Comparison of ENCODE assay signal across 1 cellular context in genomic region chr12:56258068-56258819, GRCh38.
TF ChIP-seq lines count a peak whose summit lies in the region.

Gene ANKRD52 (minus strand): TSS chr12:56258384. CDS start chr12:56258269, 115 bp downstream.

TF ChIP-seq in HepG2, 621 proteins besides CTCF, POLR2A, EP300 and RAD21 (continued from another document and continues in another):
- peak; percentile 34 for TF ChIP-seq SALL1 (CRISPR knock-in tag; IDR thresholded peaks at IDR 0.05)
- TF ChIP-seq CENPT (CRISPR knock-in tag; IDR thresholded peaks at IDR 0.05; ENCODE audit: low read depth), result 0 out of 2 replicates have a peak, but pooled peaks have one; percentile 32
- no peak for TF ChIP-seq ZNF503 (CRISPR knock-in tag; IDR thresholded peaks at IDR 0.05)
- TF ChIP-seq PAWR (CRISPR knock-in tag; IDR thresholded peaks at IDR 0.05; ENCODE audit: borderline replicate concordance), result no peak
- TF ChIP-seq ZFP36 (IDR thresholded peaks at IDR 0.05; ENCODE audit: borderline replicate concordance, low read depth, low read length, partially characterized antibody), result no peak
- TF ChIP-seq GATAD1 (CRISPR knock-in tag; IDR thresholded peaks at IDR 0.05), result 0 out of 2 replicates have a peak, but pooled peaks have one; percentile 14
- peak; percentile 64 for TF ChIP-seq ZNF883 (CRISPR knock-in tag; IDR thresholded peaks at IDR 0.05; ENCODE audit: not compliant biosample characterization)
- no peak for TF ChIP-seq ZNF749 (CRISPR knock-in tag; IDR thresholded peaks at IDR 0.05; ENCODE audit: borderline replicate concordance)
- peak; percentile 63; the same call in 1 of the 2 replicates for TF ChIP-seq GABPB1 (CRISPR knock-in tag; IDR thresholded peaks at IDR 0.05)
- TF ChIP-seq ZNF598 (CRISPR knock-in tag; IDR thresholded peaks at IDR 0.05; ENCODE audit: borderline replicate concordance), result no peak
- peak; percentile 78; the same call in 1 of the 2 replicates for TF ChIP-seq SP4 (CRISPR knock-in tag; IDR thresholded peaks at IDR 0.05)
- TF ChIP-seq ZBTB14 (CRISPR knock-in tag; IDR thresholded peaks at IDR 0.05), result peak; percentile 48; the same call in 1 of the 2 replicates
- no peak for TF ChIP-seq SNRNP70 (IDR thresholded peaks at IDR 0.05; ENCODE audit: low read depth, low read length)
- TF ChIP-seq IKZF4 (CRISPR knock-in tag; IDR thresholded peaks at IDR 0.05; ENCODE audit: borderline replicate concordance, low read depth, not compliant biosample characterization), result no peak
- 0 out of 2 replicates have a peak, but pooled peaks have one; percentile 31 for TF ChIP-seq ZNF841 (CRISPR knock-in tag; IDR thresholded peaks at IDR 0.05; ENCODE audit: borderline replicate concordance)
- peak; percentile 44; the same call in 1 of the 2 replicates for TF ChIP-seq PHF20 (CRISPR knock-in tag; IDR thresholded peaks at IDR 0.05)
- TF ChIP-seq ZNF776 (CRISPR knock-in tag; IDR thresholded peaks at IDR 0.05), result peak; percentile 77; the same call in 1 of the 2 replicates
- TF ChIP-seq ZSCAN31 (CRISPR knock-in tag; IDR thresholded peaks at IDR 0.05; ENCODE audit: low read depth), result peak; percentile 50; the same call in 1 of the 2 replicates
- peak; percentile 59; the same call in 1 of the 2 replicates for TF ChIP-seq ZNF235 (CRISPR knock-in tag; IDR thresholded peaks at IDR 0.05; ENCODE audit: borderline replicate concordance)
- peak; percentile 58; the same call in 1 of the 2 replicates for TF ChIP-seq HDAC1 (CRISPR knock-in tag; IDR thresholded peaks at IDR 0.05)
- TF ChIP-seq HOXA3 (CRISPR knock-in tag; IDR thresholded peaks at IDR 0.05), result peak; percentile 57; the same call in 1 of the 2 replicates
- TF ChIP-seq TFDP2 (CRISPR knock-in tag; IDR thresholded peaks at IDR 0.05), result 0 out of 2 replicates have a peak, but pooled peaks have one; percentile 13
- no peak for TF ChIP-seq TOPORS (CRISPR knock-in tag; IDR thresholded peaks at IDR 0.05)
- TF ChIP-seq ZBTB2 (CRISPR knock-in tag; IDR thresholded peaks at IDR 0.05; ENCODE audit: low read depth), result peak; percentile 81
- TF ChIP-seq ZNF441 (CRISPR knock-in tag; IDR thresholded peaks at IDR 0.05; ENCODE audit: borderline replicate concordance), result peak; percentile 75
- peak; percentile 71 for TF ChIP-seq SKI (IDR thresholded peaks at IDR 0.05; ENCODE audit: partially characterized antibody)
- TF ChIP-seq RAD51 (IDR thresholded peaks at IDR 0.05; ENCODE audit: borderline replicate concordance), result no peak
- peak; percentile 49 for TF ChIP-seq MYPOP (CRISPR knock-in tag; IDR thresholded peaks at IDR 0.05)
- no peak for TF ChIP-seq TOE1 (CRISPR knock-in tag; IDR thresholded peaks at IDR 0.05)
- TF ChIP-seq SRY (CRISPR knock-in tag; IDR thresholded peaks at IDR 0.05), result peak; percentile 88; the same call in 1 of the 2 replicates
- TF ChIP-seq ISX (CRISPR knock-in tag; conservative IDR thresholded peaks at IDR 0.05), result 0 out of 2 replicates have a peak, but pooled peaks have one; percentile 32
- TF ChIP-seq ZNF557 (CRISPR knock-in tag; IDR thresholded peaks at IDR 0.05), result no peak
- TF ChIP-seq ZNF777 (CRISPR knock-in tag; IDR thresholded peaks at IDR 0.05), result peak; percentile 15; the same call in 1 of the 2 replicates
- peak; percentile 67 for TF ChIP-seq ARID4A (CRISPR knock-in tag; IDR thresholded peaks at IDR 0.05; ENCODE audit: borderline replicate concordance)
- 0 out of 2 replicates have a peak, but pooled peaks have one; percentile 24 for TF ChIP-seq ZNF672 (CRISPR knock-in tag; IDR thresholded peaks at IDR 0.05)
- peak; percentile 56 for TF ChIP-seq CCDC6 (CRISPR knock-in tag; IDR thresholded peaks at IDR 0.05)
- TF ChIP-seq FOXM1 (CRISPR knock-in tag; IDR thresholded peaks at IDR 0.05), result no peak
- peak; percentile 58; the same call in 1 of the 2 replicates for TF ChIP-seq ZNF724P (CRISPR knock-in tag; IDR thresholded peaks at IDR 0.05; ENCODE audit: borderline replicate concordance)
- TF ChIP-seq PAX8 (CRISPR knock-in tag; IDR thresholded peaks at IDR 0.05; ENCODE audit: borderline replicate concordance), result no peak
- TF ChIP-seq ZNF549 (CRISPR knock-in tag; IDR thresholded peaks at IDR 0.05), result no peak
- no peak for TF ChIP-seq ATAD3A (CRISPR knock-in tag; IDR thresholded peaks at IDR 0.05)
- 0 out of 2 replicates have a peak, but pooled peaks have one; percentile 1 for TF ChIP-seq BCL6 (CRISPR knock-in tag; IDR thresholded peaks at IDR 0.05)
- TF ChIP-seq ZMYM4 (CRISPR knock-in tag; IDR thresholded peaks at IDR 0.05), result peak; percentile 12; the same call in 1 of the 2 replicates
- TF ChIP-seq RBFOX2 (IDR thresholded peaks at IDR 0.05; ENCODE audit: low read depth, low read length), result peak; percentile 77
- no peak for TF ChIP-seq RBAK (CRISPR knock-in tag; IDR thresholded peaks at IDR 0.05)
- TF ChIP-seq ZNF766 (CRISPR knock-in tag; IDR thresholded peaks at IDR 0.05; ENCODE audit: borderline replicate concordance), result no peak
- peak; percentile 86 to 98 for TF ChIP-seq HMGXB4 (CRISPR knock-in tag; IDR thresholded peaks at IDR 0.05; ENCODE audit: borderline replicate concordance in 1 of 2, low read depth in 1 of 2)
- TF ChIP-seq SAFB2 (CRISPR knock-in tag; IDR thresholded peaks at IDR 0.05; ENCODE audit: borderline replicate concordance, low read depth), result peak; percentile 84; the same call in 1 of the 2 replicates
- TF ChIP-seq ZFY (CRISPR knock-in tag; IDR thresholded peaks at IDR 0.05), result peak; percentile 99
- peak; percentile 48; the same call in 1 of the 2 replicates for TF ChIP-seq ZNF691 (CRISPR knock-in tag; IDR thresholded peaks at IDR 0.05; ENCODE audit: borderline replicate concordance, low read depth)
- no peak for TF ChIP-seq ARHGAP35 (CRISPR knock-in tag; IDR thresholded peaks at IDR 0.05; ENCODE audit: borderline replicate concordance)
- TF ChIP-seq ZMAT3 (CRISPR knock-in tag; conservative IDR thresholded peaks at IDR 0.05), result 0 out of 2 replicates have a peak, but pooled peaks have one; percentile 57
- TF ChIP-seq TMF1 (CRISPR knock-in tag; IDR thresholded peaks at IDR 0.05; ENCODE audit: low read depth), result peak; percentile 65; the same call in 1 of the 2 replicates
- no peak for TF ChIP-seq SP1 (IDR thresholded peaks at IDR 0.05)
- peak; percentile 77; the same call in 1 of the 2 replicates for TF ChIP-seq SP1 (CRISPR knock-in tag; IDR thresholded peaks at IDR 0.05)
- peak; percentile 40; the same call in 1 of the 2 replicates for TF ChIP-seq ZNF138 (CRISPR knock-in tag; IDR thresholded peaks at IDR 0.05; ENCODE audit: low read depth)
- TF ChIP-seq ATF5 (CRISPR knock-in tag; IDR thresholded peaks at IDR 0.05; ENCODE audit: low read depth), result no peak; the same call in 1 of the 2 replicates
- TF ChIP-seq ZSCAN22 (CRISPR knock-in tag; IDR thresholded peaks at IDR 0.05), result no peak
